ENCODE assay signal across 23 cellular contexts in the genomic region with DNA sequence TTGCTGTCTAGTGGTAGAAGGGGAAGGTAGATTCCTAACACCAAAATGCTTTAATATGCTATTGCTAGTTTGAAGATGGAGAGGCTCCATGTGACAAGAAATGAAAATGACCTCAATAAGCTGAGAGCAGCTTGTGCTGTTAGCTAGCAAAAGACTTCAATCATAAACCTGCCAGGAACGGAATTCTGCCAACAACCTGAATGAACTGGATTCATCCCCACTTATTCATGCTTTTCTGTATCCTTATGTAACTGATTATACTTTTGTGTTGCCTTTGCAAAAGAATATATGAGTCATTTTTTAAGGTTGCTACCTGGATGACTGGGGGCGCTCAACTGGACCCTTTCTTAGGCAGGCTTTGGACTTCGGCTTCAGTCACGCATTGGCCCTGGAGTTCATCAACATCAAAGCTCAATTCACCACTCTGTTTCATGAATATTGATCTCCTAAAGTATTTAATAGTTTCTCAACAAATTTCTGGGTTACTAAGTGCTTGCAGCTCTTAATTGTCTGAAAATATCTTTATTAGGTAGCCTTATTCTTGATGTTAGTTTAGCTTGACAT.
"Had no signal": no experiment of that assay in that cellular context is flagged by ENCODE, and none has a peak within 500 bp of the region (broad histone marks: within the 10 kb centered on the region; RNA-seq: fewer than 3 reads in every experiment).

No MANE protein-coding gene starts in this region.

- ATAC-seq: heart right ventricle; left colon; naive thymus-derived CD4-positive, alpha-beta T cell; right cardiac atrium; stimulated activated naive B cell treated with anti-CD40 and anti-IgM and Interleukin-4, amounts not matched to agents 10 μg/mL and 1 μg/mL and 100 μg/mL, for 72 hours; upper lobe of right lung had no signal

- H3K4me3 ChIP-seq: coronary artery, esophagus squamous epithelium, heart right ventricle, prostate gland, skin epidermis, spleen, thoracic aorta, tibial nerve, upper lobe of right lung, uterus had no signal

- H3K9me3 ChIP-seq: esophagus squamous epithelium, prostate gland, thoracic aorta, tibial nerve, upper lobe of right lung, uterus had no signal

- H3K27ac ChIP-seq: coronary artery, esophagus squamous epithelium, heart right ventricle, prostate gland, skin epidermis, spleen, thoracic aorta, tibial nerve, upper lobe of right lung, uterus had no signal

- DNase-seq: dermis blood vessel endothelial cell; effector memory CD4-positive, alpha-beta T cell; erythroblast; esophagus squamous epithelium; foreskin melanocyte; glutamatergic neuron; heart right ventricle; hippocampal formation; left colon; mesenchymal stem cell; naive thymus-derived CD4-positive, alpha-beta T cell; nucleus accumbens; right cardiac atrium; spleen; stimulated activated CD4-positive, alpha-beta T cell treated with anti-CD3 and anti-CD28 coated beads, Interleukin-4, amount 100 ng/mL, for 4 hours; stimulated activated naive B cell treated with anti-CD40 and anti-IgM and Interleukin-4, amounts not matched to agents 10 μg/mL and 1 μg/mL and 100 μg/mL, for 72 hours; upper lobe of right lung; uterus had no signal

- H3K27me3 ChIP-seq: esophagus squamous epithelium, heart right ventricle, spleen, tibial nerve, upper lobe of right lung, uterus had no signal

- H3K36me3 ChIP-seq: esophagus squamous epithelium, heart right ventricle, prostate gland, spleen, thoracic aorta, tibial nerve, upper lobe of right lung, uterus had no signal
